ENCODE assay signal across 22 cellular contexts in genomic region chr5:33153373-33153772, GRCh38.
DNase-seq lines count a peak whose midpoint lies in the region; ATAC-seq and TF ChIP-seq lines count a peak whose summit lies in the region.
"Had no signal": no experiment of that assay in that cellular context is flagged by ENCODE, and none has a peak within 500 bp of the region (broad histone marks: within the 10 kb centered on the region; RNA-seq: fewer than 3 reads in every experiment).

No MANE protein-coding gene starts in this region.

- H3K27ac ChIP-seq in PC-3 (ENCODE audit: low read length) = peak overlapping the region; percentile 54
- H3K27ac ChIP-seq in cingulate gyrus (ENCODE audit: low read depth, low read length) = peak overlapping the region; percentile 10
- H3K27ac ChIP-seq in breast epithelium = no peak overlapping the region

- CTCF ChIA-PET in PC-3 (lab: Charles Lee) = no interaction called here

- TF ChIP-seq POLR2A in breast epithelium (IDR thresholded peaks at IDR 0.05) = no peak

- no peak for TF ChIP-seq CTCF in PC-3 (conservative IDR thresholded peaks at IDR 0.05; ENCODE audit: low read depth, low read length)
- TF ChIP-seq CTCF in osteocyte (IDR thresholded peaks at IDR 0.05) = no peak
- no peak for TF ChIP-seq CTCF in breast epithelium (IDR thresholded peaks at IDR 0.05)

- H3K4me2 ChIP-seq in PC-3 (ENCODE audit: low read length) = no peak overlapping the region

- ATAC-seq in PC-3 = no peak
- ATAC-seq in HG02610 (IDR thresholded peaks at IDR 0.05; ENCODE audit: unreplicated experiment) = no peak
- ATAC-seq: K562 had no signal

- peaks cover 3% of the 10 kb centered on the region for H3K36me3 Mint-ChIP-seq in osteocyte (ENCODE audit: unreplicated experiment)
- H3K36me3 Mint-ChIP-seq: CD14-positive monocyte had no signal

- no peaks in the 10 kb centered on the region for H3F3A ChIP-seq in PC-3 (ENCODE audit: low read length, unreplicated experiment)

- no TSS peak for BruUV-seq in PC-3 (replicated peaks; lab: Mats Ljungman, UMichigan)

- POLR2A ChIA-PET in PC-3 (lab: Charles Lee; ENCODE audit: unreplicated experiment) = no interaction called here

- peaks cover 14% of the 10 kb centered on the region for H3K4me1 Mint-ChIP-seq in osteocyte (ENCODE audit: unreplicated experiment)
- H3K4me1 Mint-ChIP-seq: B cell, CD14-positive monocyte had no signal

- H3K4me1 ChIP-seq in PC-3 (ENCODE audit: insufficient read depth, low read length) = peaks cover 17% of the 10 kb centered on the region
- H3K4me1 ChIP-seq in breast epithelium = no peaks in the 10 kb centered on the region

- no peaks in the 10 kb centered on the region for H3K36me3 ChIP-seq in PC-3 (ENCODE audit: low read depth, low read length)
- no peaks in the 10 kb centered on the region for H3K36me3 ChIP-seq in breast epithelium

- H3K9ac ChIP-seq in PC-3 (ENCODE audit: low read length) = no peak overlapping the region

- no peaks in the 10 kb centered on the region for H3K79me2 ChIP-seq in PC-3 (ENCODE audit: low read length)

- peak overlapping the region; percentile 16 for H3K27ac Mint-ChIP-seq in osteocyte (ENCODE audit: unreplicated experiment)
- H3K27ac Mint-ChIP-seq: B cell, CD14-positive monocyte had no signal

- intact Hi-C loops in PC-3 (cut with micrococcal nuclease) = no loop called here
- intact Hi-C loops in breast epithelium (cut with DNase I; ENCODE audit: low total_unique reads) = no loop called here

- H3K4me3 Mint-ChIP-seq in osteocyte (ENCODE audit: unreplicated experiment) = no peak overlapping the region
- H3K4me3 Mint-ChIP-seq: B cell, CD14-positive monocyte had no signal

- H2AFZ ChIP-seq in PC-3 (ENCODE audit: low read length) = peak overlapping the region; percentile 20; the same call in 1 of the 2 replicates

- no peaks in the 10 kb centered on the region for H4K20me1 ChIP-seq in PC-3 (ENCODE audit: low read length)

- no peaks in the 10 kb centered on the region for H3K27me3 Mint-ChIP-seq in osteocyte (ENCODE audit: unreplicated experiment)
- H3K27me3 Mint-ChIP-seq: B cell had no signal

- no peaks in the 10 kb centered on the region for H3K9me2 ChIP-seq in PC-3 (replicated peaks; ENCODE audit: low read length)

- H3K9me3 Mint-ChIP-seq in osteocyte (ENCODE audit: unreplicated experiment) = peaks cover 21% of the 10 kb centered on the region

- no peak overlapping the region for H3K4me3 ChIP-seq in PC-3 (ENCODE audit: low read length)
- H3K4me3 ChIP-seq in breast epithelium = no peak overlapping the region
- H3K4me3 ChIP-seq: K562 had no signal

- H3K27me3 ChIP-seq in PC-3 (ENCODE audit: low read length) (no peaks in the 10 kb centered on the region), breast epithelium (no peaks in the 10 kb centered on the region)

- peak; percentile 37 for DNase-seq in Ammon's horn (ENCODE audit: low spot score)
- DNase-seq in PC-3 = no peak
- DNase-seq in osteocyte (ENCODE audit: extremely low spot score, unreplicated experiment) = no peak
- no peak for DNase-seq in COLO829 (ENCODE audit: low spot score)
- no peak for DNase-seq in breast epithelium (ENCODE audit: low spot score in 2 of 2)
- DNase-seq in activated naive CD4-positive, alpha-beta T cell (lab: John Stamatoyannopoulos, UW) = no peak
- DNase-seq: 8988T, DMS53, GDM1, MM.1S, NCI-H1048, NCI-H1417 treated with DMSO at 0.1 percent for 48 hours, NCI-H187, NCI-H2227 treated with DMSO at 0.1 percent for 48 hours, NCI-H510A, NCI-H82, Right ventricle myocardium superior had no signal

- H3K9me3 ChIP-seq in PC-3 (ENCODE audit: low read length) = no peaks in the 10 kb centered on the region
- no peaks in the 10 kb centered on the region for H3K9me3 ChIP-seq in breast epithelium

Comparison
In these comparisons a context has a peak if more than half of its experiments do, and no peak if none do; other contexts are left out.
1. H3K27ac ChIP-seq: peak in PC-3 (single experiment) and cingulate gyrus (single experiment); none in breast epithelium (0 of 2).